1 cellular context compared by ENCODE assay signal in the genomic region with DNA sequence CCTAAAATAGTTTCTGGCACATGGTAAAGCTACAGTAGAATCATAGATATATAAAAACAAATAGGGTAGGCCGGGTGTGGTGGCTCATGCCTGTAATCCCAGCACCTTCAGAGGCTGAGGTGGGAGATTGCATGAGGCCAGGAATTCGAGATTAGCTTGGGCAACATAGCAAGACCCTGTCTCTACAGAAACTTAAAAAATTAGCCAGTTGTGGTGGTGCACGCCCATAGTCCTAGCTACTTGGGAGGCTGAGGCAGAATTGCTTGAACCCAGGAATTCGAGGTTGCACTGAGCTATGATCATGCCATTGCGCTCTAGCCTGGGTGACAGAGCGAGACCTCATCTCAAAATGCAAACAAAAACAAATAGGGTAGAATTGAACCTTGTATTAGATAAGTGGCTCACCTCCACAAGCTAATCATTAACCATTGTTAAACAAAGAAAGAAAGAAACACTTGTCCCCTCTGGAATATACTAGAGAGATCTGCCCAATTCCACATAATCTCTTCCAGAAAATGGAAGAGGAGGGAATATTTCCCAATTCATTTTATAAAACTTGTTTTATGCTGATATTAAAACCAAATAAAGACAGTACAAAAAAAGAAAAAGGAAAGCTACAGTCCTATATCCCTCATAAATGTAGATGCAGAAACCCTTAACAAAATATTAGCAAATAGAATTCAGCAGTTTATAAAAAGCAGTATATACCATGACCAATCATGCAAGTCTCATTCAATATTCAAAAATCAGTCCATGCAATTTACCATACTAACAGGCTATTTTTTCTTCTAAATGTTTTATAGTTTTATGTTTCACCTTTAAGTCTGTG.
TF ChIP-seq lines count a peak whose summit lies in the region.

No MANE protein-coding gene starts in this region.

TF ChIP-seq in HepG2, 621 proteins besides CTCF, POLR2A, EP300 and RAD21 (continued from another document and continues in another):
- TF ChIP-seq, protein P1, sequence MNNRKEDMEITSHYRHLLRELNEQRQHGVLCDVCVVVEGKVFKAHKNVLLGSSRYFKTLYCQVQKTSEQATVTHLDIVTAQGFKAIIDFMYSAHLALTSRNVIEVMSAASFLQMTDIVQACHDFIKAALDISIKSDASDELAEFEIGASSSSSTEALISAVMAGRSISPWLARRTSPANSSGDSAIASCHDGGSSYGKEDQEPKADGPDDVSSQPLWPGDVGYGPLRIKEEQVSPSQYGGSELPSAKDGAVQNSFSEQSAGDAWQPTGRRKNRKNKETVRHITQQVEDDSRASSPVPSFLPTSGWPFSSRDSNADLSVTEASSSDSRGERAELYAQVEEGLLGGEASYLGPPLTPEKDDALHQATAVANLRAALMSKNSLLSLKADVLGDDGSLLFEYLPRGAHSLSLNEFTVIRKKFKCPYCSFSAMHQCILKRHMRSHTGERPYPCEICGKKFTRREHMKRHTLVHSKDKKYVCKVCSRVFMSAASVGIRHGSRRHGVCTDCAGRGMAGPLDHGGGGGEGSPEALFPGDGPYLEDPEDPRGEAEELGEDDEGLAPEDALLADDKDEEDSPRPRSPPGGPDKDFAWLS (CRISPR knock-in tag; IDR thresholded peaks at IDR 0.05; ENCODE audit: borderline replicate concordance) = no peak
- TF ChIP-seq NCOA2 (CRISPR knock-in tag; IDR thresholded peaks at IDR 0.05) (peak; percentile 94), DNMT3B (CRISPR knock-in tag; conservative IDR thresholded peaks at IDR 0.05) (peak; percentile 93; the same call in 1 of the 2 replicates), GLI4 (CRISPR knock-in tag; IDR thresholded peaks at IDR 0.05; ENCODE audit: borderline replicate concordance) (no peak), GZF1 (CRISPR knock-in tag; IDR thresholded peaks at IDR 0.05) (0 out of 2 replicates have a peak, but pooled peaks have one; percentile 43), ZNF788 (CRISPR knock-in tag; IDR thresholded peaks at IDR 0.05; ENCODE audit: borderline replicate concordance) (peak; percentile 86; the same call in 1 of the 2 replicates), NKX3-1 (CRISPR knock-in tag; IDR thresholded peaks at IDR 0.05) (peak; percentile 6; the same call in 1 of the 2 replicates), ZNF264 (CRISPR knock-in tag; IDR thresholded peaks at IDR 0.05) (peak; percentile 77), ZNF234 (CRISPR knock-in tag; conservative IDR thresholded peaks at IDR 0.05) (no peak), SRSF1 (optimal IDR thresholded peaks at IDR 0.05; ENCODE audit: low read depth, low read length) (no peak), ZNF615 (CRISPR knock-in tag; IDR thresholded peaks at IDR 0.05; ENCODE audit: borderline replicate concordance) (no peak), TOE1 (CRISPR knock-in tag; IDR thresholded peaks at IDR 0.05) (0 out of 2 replicates have a peak, but pooled peaks have one; percentile 92), SETDB1 (CRISPR knock-in tag; IDR thresholded peaks at IDR 0.05; ENCODE audit: borderline replicate concordance) (no peak), AGO1 (IDR thresholded peaks at IDR 0.05; ENCODE audit: low read depth, low read length, poor library complexity, severe bottlenecking) (no peak), ZNF383 (CRISPR knock-in tag; IDR thresholded peaks at IDR 0.05; ENCODE audit: borderline replicate concordance) (no peak), NR2F6 (IDR thresholded peaks at IDR 0.05) (peak; percentile 84), NR2F6 (CRISPR knock-in tag; IDR thresholded peaks at IDR 0.05) (peak; percentile 90), ERF (CRISPR knock-in tag; IDR thresholded peaks at IDR 0.05) (peak; percentile 95), ZBTB38 (CRISPR knock-in tag; IDR thresholded peaks at IDR 0.05) (peak; percentile 57), HDAC6 (IDR thresholded peaks at IDR 0.05; ENCODE audit: low read depth, low read length) (no peak; the same call in 1 of the 2 replicates), FOXO1 (CRISPR knock-in tag; IDR thresholded peaks at IDR 0.05) (peak; percentile 94), PAWR (CRISPR knock-in tag; IDR thresholded peaks at IDR 0.05; ENCODE audit: borderline replicate concordance) (no peak), HOXA3 (CRISPR knock-in tag; IDR thresholded peaks at IDR 0.05) (peak; percentile 80), ZNF557 (CRISPR knock-in tag; IDR thresholded peaks at IDR 0.05) (no peak), GTF2F1 (IDR thresholded peaks at IDR 0.05; ENCODE audit: low read length) (no peak), ZNF569 (CRISPR knock-in tag; IDR thresholded peaks at IDR 0.05; ENCODE audit: borderline replicate concordance) (peak; percentile 85; the same call in 1 of the 2 replicates), TCF7L2 (IDR thresholded peaks at IDR 0.05; ENCODE audit: low read depth, low read length) (no peak), IRF2 (CRISPR knock-in tag; IDR thresholded peaks at IDR 0.05) (peak; percentile 95), ZMAT3 (CRISPR knock-in tag; conservative IDR thresholded peaks at IDR 0.05) (peak; percentile 70; the same call in 1 of the 2 replicates), IRX3 (CRISPR knock-in tag; IDR thresholded peaks at IDR 0.05; ENCODE audit: borderline replicate concordance, low read depth) (no peak), SP5 (CRISPR knock-in tag; IDR thresholded peaks at IDR 0.05; ENCODE audit: borderline replicate concordance, low read depth) (peak; percentile 37; the same call in 1 of the 2 replicates), ZNF768 (CRISPR knock-in tag; IDR thresholded peaks at IDR 0.05) (0 out of 2 replicates have a peak, but pooled peaks have one; percentile 18), RELA (CRISPR knock-in tag; IDR thresholded peaks at IDR 0.05) (peak; percentile 40; the same call in 1 of the 2 replicates), PHF20 (CRISPR knock-in tag; IDR thresholded peaks at IDR 0.05) (no peak), ZSCAN30 (CRISPR knock-in tag; IDR thresholded peaks at IDR 0.05) (no peak), IKZF1 (IDR thresholded peaks at IDR 0.05) (no peak), NR2C2 (CRISPR knock-in tag; IDR thresholded peaks at IDR 0.05; ENCODE audit: borderline replicate concordance) (peak; percentile 58; the same call in 1 of the 2 replicates), RNF2 (conservative IDR thresholded peaks at IDR 0.05; ENCODE audit: low read depth) (no peak)
- TF ChIP-seq, protein P2, sequence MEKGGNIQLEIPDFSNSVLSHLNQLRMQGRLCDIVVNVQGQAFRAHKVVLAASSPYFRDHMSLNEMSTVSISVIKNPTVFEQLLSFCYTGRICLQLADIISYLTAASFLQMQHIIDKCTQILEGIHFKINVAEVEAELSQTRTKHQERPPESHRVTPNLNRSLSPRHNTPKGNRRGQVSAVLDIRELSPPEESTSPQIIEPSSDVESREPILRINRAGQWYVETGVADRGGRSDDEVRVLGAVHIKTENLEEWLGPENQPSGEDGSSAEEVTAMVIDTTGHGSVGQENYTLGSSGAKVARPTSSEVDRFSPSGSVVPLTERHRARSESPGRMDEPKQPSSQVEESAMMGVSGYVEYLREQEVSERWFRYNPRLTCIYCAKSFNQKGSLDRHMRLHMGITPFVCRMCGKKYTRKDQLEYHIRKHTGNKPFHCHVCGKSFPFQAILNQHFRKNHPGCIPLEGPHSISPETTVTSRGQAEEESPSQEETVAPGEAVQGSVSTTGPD (CRISPR knock-in tag; IDR thresholded peaks at IDR 0.05) = no peak
- TF ChIP-seq, protein P3, sequence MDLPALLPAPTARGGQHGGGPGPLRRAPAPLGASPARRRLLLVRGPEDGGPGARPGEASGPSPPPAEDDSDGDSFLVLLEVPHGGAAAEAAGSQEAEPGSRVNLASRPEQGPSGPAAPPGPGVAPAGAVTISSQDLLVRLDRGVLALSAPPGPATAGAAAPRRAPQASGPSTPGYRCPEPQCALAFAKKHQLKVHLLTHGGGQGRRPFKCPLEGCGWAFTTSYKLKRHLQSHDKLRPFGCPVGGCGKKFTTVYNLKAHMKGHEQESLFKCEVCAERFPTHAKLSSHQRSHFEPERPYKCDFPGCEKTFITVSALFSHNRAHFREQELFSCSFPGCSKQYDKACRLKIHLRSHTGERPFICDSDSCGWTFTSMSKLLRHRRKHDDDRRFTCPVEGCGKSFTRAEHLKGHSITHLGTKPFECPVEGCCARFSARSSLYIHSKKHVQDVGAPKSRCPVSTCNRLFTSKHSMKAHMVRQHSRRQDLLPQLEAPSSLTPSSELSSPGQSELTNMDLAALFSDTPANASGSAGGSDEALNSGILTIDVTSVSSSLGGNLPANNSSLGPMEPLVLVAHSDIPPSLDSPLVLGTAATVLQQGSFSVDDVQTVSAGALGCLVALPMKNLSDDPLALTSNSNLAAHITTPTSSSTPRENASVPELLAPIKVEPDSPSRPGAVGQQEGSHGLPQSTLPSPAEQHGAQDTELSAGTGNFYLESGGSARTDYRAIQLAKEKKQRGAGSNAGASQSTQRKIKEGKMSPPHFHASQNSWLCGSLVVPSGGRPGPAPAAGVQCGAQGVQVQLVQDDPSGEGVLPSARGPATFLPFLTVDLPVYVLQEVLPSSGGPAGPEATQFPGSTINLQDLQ (CRISPR knock-in tag; IDR thresholded peaks at IDR 0.05) = no peak
- TF ChIP-seq, protein P4, sequence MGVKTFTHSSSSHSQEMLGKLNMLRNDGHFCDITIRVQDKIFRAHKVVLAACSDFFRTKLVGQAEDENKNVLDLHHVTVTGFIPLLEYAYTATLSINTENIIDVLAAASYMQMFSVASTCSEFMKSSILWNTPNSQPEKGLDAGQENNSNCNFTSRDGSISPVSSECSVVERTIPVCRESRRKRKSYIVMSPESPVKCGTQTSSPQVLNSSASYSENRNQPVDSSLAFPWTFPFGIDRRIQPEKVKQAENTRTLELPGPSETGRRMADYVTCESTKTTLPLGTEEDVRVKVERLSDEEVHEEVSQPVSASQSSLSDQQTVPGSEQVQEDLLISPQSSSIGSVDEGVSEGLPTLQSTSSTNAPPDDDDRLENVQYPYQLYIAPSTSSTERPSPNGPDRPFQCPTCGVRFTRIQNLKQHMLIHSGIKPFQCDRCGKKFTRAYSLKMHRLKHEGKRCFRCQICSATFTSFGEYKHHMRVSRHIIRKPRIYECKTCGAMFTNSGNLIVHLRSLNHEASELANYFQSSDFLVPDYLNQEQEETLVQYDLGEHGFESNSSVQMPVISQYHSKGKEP (CRISPR knock-in tag; IDR thresholded peaks at IDR 0.05) = peak; percentile 70; the same call in 1 of the 2 replicates
- TF ChIP-seq, protein P5, sequence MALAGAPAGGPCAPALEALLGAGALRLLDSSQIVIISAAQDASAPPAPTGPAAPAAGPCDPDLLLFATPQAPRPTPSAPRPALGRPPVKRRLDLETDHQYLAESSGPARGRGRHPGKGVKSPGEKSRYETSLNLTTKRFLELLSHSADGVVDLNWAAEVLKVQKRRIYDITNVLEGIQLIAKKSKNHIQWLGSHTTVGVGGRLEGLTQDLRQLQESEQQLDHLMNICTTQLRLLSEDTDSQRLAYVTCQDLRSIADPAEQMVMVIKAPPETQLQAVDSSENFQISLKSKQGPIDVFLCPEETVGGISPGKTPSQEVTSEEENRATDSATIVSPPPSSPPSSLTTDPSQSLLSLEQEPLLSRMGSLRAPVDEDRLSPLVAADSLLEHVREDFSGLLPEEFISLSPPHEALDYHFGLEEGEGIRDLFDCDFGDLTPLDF (CRISPR knock-in tag; IDR thresholded peaks at IDR 0.05) = no peak; the same call in 1 of the 2 replicates
- TF ChIP-seq, protein P6, sequence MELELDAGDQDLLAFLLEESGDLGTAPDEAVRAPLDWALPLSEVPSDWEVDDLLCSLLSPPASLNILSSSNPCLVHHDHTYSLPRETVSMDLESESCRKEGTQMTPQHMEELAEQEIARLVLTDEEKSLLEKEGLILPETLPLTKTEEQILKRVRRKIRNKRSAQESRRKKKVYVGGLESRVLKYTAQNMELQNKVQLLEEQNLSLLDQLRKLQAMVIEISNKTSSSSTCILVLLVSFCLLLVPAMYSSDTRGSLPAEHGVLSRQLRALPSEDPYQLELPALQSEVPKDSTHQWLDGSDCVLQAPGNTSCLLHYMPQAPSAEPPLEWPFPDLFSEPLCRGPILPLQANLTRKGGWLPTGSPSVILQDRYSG (CRISPR knock-in tag; IDR thresholded peaks at IDR 0.05) = no peak
- TF ChIP-seq, protein P7, sequence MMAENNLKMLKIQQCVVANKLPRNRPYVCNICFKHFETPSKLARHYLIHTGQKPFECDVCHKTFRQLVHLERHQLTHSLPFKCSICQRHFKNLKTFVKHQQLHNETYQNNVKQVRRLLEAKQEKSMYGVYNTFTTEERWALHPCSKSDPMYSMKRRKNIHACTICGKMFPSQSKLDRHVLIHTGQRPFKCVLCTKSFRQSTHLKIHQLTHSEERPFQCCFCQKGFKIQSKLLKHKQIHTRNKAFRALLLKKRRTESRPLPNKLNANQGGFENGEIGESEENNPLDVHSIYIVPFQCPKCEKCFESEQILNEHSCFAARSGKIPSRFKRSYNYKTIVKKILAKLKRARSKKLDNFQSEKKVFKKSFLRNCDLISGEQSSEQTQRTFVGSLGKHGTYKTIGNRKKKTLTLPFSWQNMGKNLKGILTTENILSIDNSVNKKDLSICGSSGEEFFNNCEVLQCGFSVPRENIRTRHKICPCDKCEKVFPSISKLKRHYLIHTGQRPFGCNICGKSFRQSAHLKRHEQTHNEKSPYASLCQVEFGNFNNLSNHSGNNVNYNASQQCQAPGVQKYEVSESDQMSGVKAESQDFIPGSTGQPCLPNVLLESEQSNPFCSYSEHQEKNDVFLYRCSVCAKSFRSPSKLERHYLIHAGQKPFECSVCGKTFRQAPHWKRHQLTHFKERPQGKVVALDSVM (CRISPR knock-in tag; IDR thresholded peaks at IDR 0.05) = peak; percentile 75
- TF ChIP-seq, protein P8, sequence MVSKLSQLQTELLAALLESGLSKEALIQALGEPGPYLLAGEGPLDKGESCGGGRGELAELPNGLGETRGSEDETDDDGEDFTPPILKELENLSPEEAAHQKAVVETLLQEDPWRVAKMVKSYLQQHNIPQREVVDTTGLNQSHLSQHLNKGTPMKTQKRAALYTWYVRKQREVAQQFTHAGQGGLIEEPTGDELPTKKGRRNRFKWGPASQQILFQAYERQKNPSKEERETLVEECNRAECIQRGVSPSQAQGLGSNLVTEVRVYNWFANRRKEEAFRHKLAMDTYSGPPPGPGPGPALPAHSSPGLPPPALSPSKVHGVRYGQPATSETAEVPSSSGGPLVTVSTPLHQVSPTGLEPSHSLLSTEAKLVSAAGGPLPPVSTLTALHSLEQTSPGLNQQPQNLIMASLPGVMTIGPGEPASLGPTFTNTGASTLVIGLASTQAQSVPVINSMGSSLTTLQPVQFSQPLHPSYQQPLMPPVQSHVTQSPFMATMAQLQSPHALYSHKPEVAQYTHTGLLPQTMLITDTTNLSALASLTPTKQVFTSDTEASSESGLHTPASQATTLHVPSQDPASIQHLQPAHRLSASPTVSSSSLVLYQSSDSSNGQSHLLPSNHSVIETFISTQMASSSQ (IDR thresholded peaks at IDR 0.05; ENCODE audit: low read depth) = peak; percentile 100
- TF ChIP-seq, protein P8 (CRISPR knock-in tag; IDR thresholded peaks at IDR 0.05; ENCODE audit: borderline replicate concordance) = peak; percentile 100
